8 cellular contexts compared by ENCODE assay signal in genomic region chr22:40346178-40347064, GRCh38.
A peak's percentile ranks its signal among the peaks of the same experiment; 100 is the strongest.
DNase-seq lines count a peak whose midpoint lies in the region; ATAC-seq and TF ChIP-seq lines count a peak whose summit lies in the region.

TSS of gene ADSL (plus strand) at chr22:40346500. CDS start at chr22:40346559, 59 bp downstream.

- peaks cover 16% of the 10 kb centered on the region for H3K36me3 Mint-ChIP-seq in nephron (ENCODE audit: low read depth)

- no peaks in the 10 kb centered on the region for H3K9me3 ChIP-seq in KOPT-K1 (ENCODE audit: insufficient read depth, low read length, poor library complexity, severe bottlenecking)

- H3K27me3 Mint-ChIP-seq in nephron (ENCODE audit: low read depth), result no peaks in the 10 kb centered on the region

- DNase-seq in DMS79 (lab: John Stamatoyannopoulos, UW) (peak; percentile 44), SHP77 (lab: John Stamatoyannopoulos, UW) (peak; percentile 84 to 91), fibroblast of pulmonary artery (ENCODE audit: low read depth) (peak; percentile 83)
- peak; percentile 80 for DNase-seq in activated effector memory CD4-positive, alpha-beta T cell treated with Interleukin-2 at 50 U/mL for 16 hours
- DNase-seq in stimulated activated naive CD8-positive, alpha-beta T cell treated with anti-CD3 and anti-CD28 coated beads, Interleukin-15, Interleukin-2, amounts not matched to agents 100 U/mL and 50 U/mL, for 24 hours, result peak; percentile 92

- ATAC-seq in GM21723 (IDR thresholded peaks at IDR 0.05; ENCODE audit: unreplicated experiment), result peak; percentile 83
- ATAC-seq in stimulated activated naive CD8-positive, alpha-beta T cell treated with anti-CD3 and anti-CD28 coated beads, Interleukin-15, Interleukin-2, amounts not matched to agents 100 U/mL and 50 U/mL, for 24 hours, result peak; percentile 95

- peak within 1 kb of the TSS; percentile 98 to 99 (median 99) for H3K27ac Mint-ChIP-seq in nephron

- H3K4me3 Mint-ChIP-seq in nephron, result peak within 1 kb of the TSS; percentile 98 to 99 (median 99)

- no peaks in the 10 kb centered on the region for H3K9me3 Mint-ChIP-seq in nephron

- H3K36me3 ChIP-seq in KOPT-K1 (ENCODE audit: insufficient read depth, low read length), result peaks cover 32% of the 10 kb centered on the region

- peak within 1 kb of the TSS; percentile 80 for H3K4me3 ChIP-seq in fibroblast of pulmonary artery (replicated peaks; ENCODE audit: low read depth, low read length)

- peaks cover 20% of the 10 kb centered on the region for H3K4me1 Mint-ChIP-seq in nephron

- TF ChIP-seq CTCF in fibroblast of pulmonary artery (IDR thresholded peaks at IDR 0.05; ENCODE audit: low read length, missing control alignments) (no peak), nephron (IDR thresholded peaks at IDR 0.05; ENCODE audit: unreplicated experiment in 3 of 3) (no peak)

- peak within 1 kb of the TSS; percentile 89 for H3K27ac ChIP-seq in KOPT-K1 (ENCODE audit: low read depth, low read length, poor library complexity, severe bottlenecking)

Comparison
In these comparisons a context has a peak if more than half of its experiments do, and no peak if none do; other contexts are left out.
1. Peak in every context shown above with its lines: DNase-seq, ATAC-seq, H3K4me3 ChIP-seq and H3K27ac ChIP-seq.